8 cellular contexts compared by ENCODE assay signal in the genomic region with DNA sequence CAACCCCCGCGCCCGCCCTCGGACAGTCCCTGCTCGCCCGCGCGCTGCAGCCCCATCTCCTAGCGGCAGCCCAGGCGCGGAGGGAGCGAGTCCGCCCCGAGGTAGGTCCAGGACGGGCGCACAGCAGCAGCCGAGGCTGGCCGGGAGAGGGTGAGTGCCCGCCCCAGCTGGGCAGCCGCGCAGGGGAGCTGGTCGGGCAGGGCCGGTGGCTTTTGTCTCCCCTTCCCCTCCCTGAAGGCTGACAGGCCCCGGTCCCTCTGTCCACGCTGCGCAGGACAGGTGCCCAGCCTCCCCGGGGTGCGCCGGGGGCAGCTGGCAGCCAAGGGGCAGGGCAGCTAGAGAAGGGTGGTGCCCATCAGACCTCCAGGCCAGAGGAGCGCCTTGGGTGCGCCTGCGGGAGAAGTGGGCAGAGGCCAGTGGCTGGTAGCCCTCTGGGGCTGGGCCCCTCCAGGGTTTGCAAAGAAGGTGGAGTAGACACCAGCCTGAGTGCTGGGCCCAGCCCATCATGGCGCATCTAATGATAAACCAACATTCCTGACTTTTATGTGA. TPM values are rescaled to one million over a fixed set of nuclear protein-coding genes. Genes with fewer than 3 reads are reported as not detected.
DNase-seq lines count a peak whose midpoint lies in the region; FAIRE-seq and TF ChIP-seq lines count a peak whose summit lies in the region.

No MANE protein-coding gene starts in this region.

- TF ChIP-seq POLR2A in spleen (IDR thresholded peaks at IDR 0.05) (no peak), GM12891 (IDR thresholded peaks at IDR 0.05; ENCODE audit: low read depth, low read length) (no peak)

- no peaks in the 10 kb centered on the region for H3K9me3 ChIP-seq in HEK293 (ENCODE audit: control insufficient read depth, insufficient read depth, low read depth, low read length)
- H3K9me3 ChIP-seq in iPS-18c (ENCODE audit: control insufficient read depth, insufficient read depth, low read length), result no peaks in the 10 kb centered on the region
- no peaks in the 10 kb centered on the region for H3K9me3 ChIP-seq in spleen

- no peak for FAIRE-seq in GM12891 (lab: Jason Lieb, UNC)

- no peaks in the 10 kb centered on the region for H3K36me3 ChIP-seq in HEK293 (ENCODE audit: control insufficient read depth in 2 of 2, insufficient read depth in 1 of 2, low read length in 2 of 2)
- peaks cover 0 to 19% (median 0%) of the 10 kb centered on the region in 6 donors for H3K36me3 ChIP-seq in spleen

- H3K27ac ChIP-seq in HEK293 (ENCODE audit: extremely low read depth, low read depth, low read length) (no peak overlapping the region), angular gyrus (ENCODE audit: low read depth, low read length) (peak overlapping the region; percentile 49), spleen (peak overlapping the region; percentile 65 to 93 (median 85))

- TF ChIP-seq CTCF in HEK293 (tag by site-specific recombination; IDR thresholded peaks at IDR 0.05) (no peak), spleen (IDR thresholded peaks at IDR 0.05 in 8 of 11, conservative IDR thresholded peaks at IDR 0.05 in 3 of 11) (no peak)

- POLR2A ChIA-PET in HEK293 (lab: Yijun Ruan, JAX), result interaction anchor here (0.9 to 1.1 kb wide), 2 partner anchors 10 to 17 kb away, joined by 3 to 5 read pairs; no protein-coding TSS in a partner anchor

- WGBS in spleen, 5 donors, result 7 to 71% (median 26%) methylated on average over 4 to 33 of the region's 33 CpGs

- H3K4me3 ChIP-seq in HEK293 (ENCODE audit: low read depth, low read length) (peak overlapping the region; percentile 35), iPS-18c (ENCODE audit: insufficient read depth, low read depth, low read length) (peak overlapping the region; percentile 55), spleen (peak overlapping the region; percentile 40 to 75 (median 52))

- DNase-seq in spleen (no peak), GM12891 (ENCODE audit: insufficient read length, low spot score) (no peak), foreskin melanocyte (no peak)
- DNase-seq in activated effector memory CD4-positive, alpha-beta T cell treated with anti-CD3 and anti-CD28 coated beads, Interleukin-2, amount 50 U/mL, for 16 hours, result no peak
- no peak for DNase-seq in activated CD4-positive, alpha-beta T cell treated with anti-CD3 and anti-CD28 coated beads, Interleukin-2, amount 50 U/mL, for 4 hours

- no peaks in the 10 kb centered on the region; the same call in 1 of the 2 replicates for H3K4me1 ChIP-seq in HEK293 (ENCODE audit: control insufficient read depth, insufficient read depth, low read length)
- H3K4me1 ChIP-seq in spleen, result peaks cover 0 to 55% (median 32%) of the 10 kb centered on the region in 6 donors

- intact Hi-C loops in spleen (cut with DNase I; ENCODE audit: low total_unique reads), result no loop called here

- CTCF ChIA-PET in HEK293 (lab: Yijun Ruan, JAX), result interaction anchor here (0.6 to 8.4 kb wide), 4 partner anchors 26 to 183 kb away, joined by 3 to 51 read pairs (median 12); a partner anchor contains a TSS

- peaks cover 0 to 52% (median 16%) of the 10 kb centered on the region in 7 donors for H3K27me3 ChIP-seq in spleen (replicated peaks in 1 of 7)

TF ChIP-seq in HEK293, 187 proteins besides CTCF, POLR2A, EP300 and RAD21 (continues in another document):
- peak; percentile 70; the same call in 1 of the 2 replicates for TF ChIP-seq ZNF777 (tag by site-specific recombination; IDR thresholded peaks at IDR 0.05; ENCODE audit: borderline replicate concordance)
- TF ChIP-seq, protein P1, sequence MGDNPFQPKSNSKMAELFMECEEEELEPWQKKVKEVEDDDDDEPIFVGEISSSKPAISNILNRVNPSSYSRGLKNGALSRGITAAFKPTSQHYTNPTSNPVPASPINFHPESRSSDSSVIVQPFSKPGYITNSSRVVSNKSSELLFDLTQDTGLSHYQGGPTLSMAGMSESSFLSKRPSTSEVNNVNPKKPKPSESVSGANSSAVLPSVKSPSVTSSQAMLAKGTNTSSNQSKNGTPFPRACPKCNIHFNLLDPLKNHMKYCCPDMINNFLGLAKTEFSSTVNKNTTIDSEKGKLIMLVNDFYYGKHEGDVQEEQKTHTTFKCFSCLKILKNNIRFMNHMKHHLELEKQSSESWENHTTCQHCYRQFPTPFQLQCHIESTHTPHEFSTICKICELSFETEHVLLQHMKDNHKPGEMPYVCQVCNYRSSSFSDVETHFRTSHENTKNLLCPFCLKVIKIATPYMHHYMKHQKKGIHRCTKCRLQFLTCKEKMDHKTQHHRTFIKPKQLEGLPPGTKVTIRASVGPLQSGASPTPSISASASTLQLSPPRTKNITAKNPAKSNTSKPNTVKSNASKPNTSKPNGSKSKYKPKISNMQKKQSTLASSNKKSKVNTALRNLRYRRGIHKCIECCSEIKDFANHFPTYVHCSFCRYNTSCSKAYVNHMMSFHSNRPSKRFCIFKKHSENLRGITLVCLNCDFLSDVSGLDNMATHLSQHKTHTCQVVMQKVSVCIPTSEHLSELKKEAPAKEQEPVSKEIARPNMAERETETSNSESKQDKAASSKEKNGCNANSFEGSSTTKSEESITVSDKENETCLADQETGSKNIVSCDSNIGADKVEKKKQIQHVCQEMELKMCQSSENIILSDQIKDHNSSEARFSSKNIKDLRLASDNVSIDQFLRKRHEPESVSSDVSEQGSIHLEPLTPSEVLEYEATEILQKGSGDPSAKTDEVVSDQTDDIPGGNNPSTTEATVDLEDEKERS (tag by site-specific recombination; IDR thresholded peaks at IDR 0.05), result no peak

TF ChIP-seq in GM12891, 5 proteins besides CTCF, POLR2A, EP300 and RAD21:
- no peak for TF ChIP-seq POLR2AphosphoS5 (IDR thresholded peaks at IDR 0.05; ENCODE audit: low read depth, low read length)
- no peak for TF ChIP-seq SPI1 (IDR thresholded peaks at IDR 0.05; ENCODE audit: low read depth, low read length)
- TF ChIP-seq POU2F2 (IDR thresholded peaks at IDR 0.05; ENCODE audit: low read depth, low read length), result no peak
- no peak for TF ChIP-seq TAF1 (IDR thresholded peaks at IDR 0.05; ENCODE audit: low read depth, low read length)
- TF ChIP-seq PAX5 (IDR thresholded peaks at IDR 0.05; ENCODE audit: insufficient read depth, low read length, severe bottlenecking), result no peak

RNA-seq across cellular contexts. Expression of a gene that starts 0.3 kb away (rescaled TPM):
- total RNA-seq in spleen, result 100 to 1,000 TPM in 3 of 7 donors, 10 to 100 TPM in 4; 80.4 to 205 (median 90.1) TPM
- 10 to 100 TPM; 16.6 to 49.9 (median 30.1) TPM for polyA plus RNA-seq in spleen
- polyA plus RNA-seq in GM12891 (2012; ENCODE audit: low read depth, missing spikeins), result 1.2 TPM

RNA-seq across cellular contexts. Expression of a gene that starts 43.5 kb away (rescaled TPM):
- 10 to 100 TPM; 23.5 to 45.1 (median 33.5) TPM for total RNA-seq in spleen
- polyA plus RNA-seq in spleen, result 10 to 100 TPM; 34.2 to 45.9 (median 37.0) TPM
- polyA plus RNA-seq in GM12891 (2012; ENCODE audit: low read depth, missing spikeins), result 18.8 TPM

RNA-seq across cellular contexts. Expression of a gene that starts 54.4 kb away (rescaled TPM):
- 100 to 1,000 TPM in 3 of 7 donors, 10 to 100 TPM in 4; 71.6 to 110 (median 82.1) TPM for total RNA-seq in spleen
- polyA plus RNA-seq in spleen, result 10 to 100 TPM; 53.8 to 76.7 (median 70.4) TPM
- polyA plus RNA-seq in GM12891 (2012; ENCODE audit: low read depth, missing spikeins), result 58.8 TPM

RNA-seq across cellular contexts. Expression of a gene that starts 54.6 kb away (rescaled TPM):
- 10 to 100 TPM; 25.7 to 51.0 (median 37.6) TPM for total RNA-seq in spleen
- polyA plus RNA-seq in spleen, result 10 to 100 TPM; 28.2 to 48.8 (median 47.4) TPM
- polyA plus RNA-seq in GM12891 (2012; ENCODE audit: low read depth, missing spikeins), result 20.1 TPM
